In the genomic region with DNA sequence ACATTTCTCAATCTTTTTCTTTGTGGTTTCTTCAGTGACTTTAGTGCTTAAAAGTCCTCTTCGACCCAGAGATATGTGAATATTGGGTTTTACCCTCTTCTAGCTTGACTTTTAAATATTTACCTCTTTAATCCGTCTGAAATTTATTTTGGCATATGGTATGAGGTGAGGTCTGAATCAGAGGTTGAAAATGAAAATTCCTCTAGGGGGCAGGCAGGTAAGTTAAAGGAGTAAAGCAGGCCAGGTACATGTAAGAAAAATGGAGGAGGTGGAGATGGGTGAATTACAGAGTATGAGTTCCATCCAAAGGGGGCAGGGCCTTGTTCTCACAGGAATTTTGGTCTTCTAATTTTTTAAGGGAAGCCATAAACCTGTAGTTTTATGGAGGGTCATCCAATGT, we compare ENCODE assay signal across 19 cellular contexts.
DNase-seq lines count a peak whose midpoint lies in the region; ATAC-seq and TF ChIP-seq lines count a peak whose summit lies in the region.
"Had no signal": no experiment of that assay in that cellular context is flagged by ENCODE, and none has a peak within 500 bp of the region (broad histone marks: within the 10 kb centered on the region; RNA-seq: fewer than 3 reads in every experiment).

No MANE protein-coding gene starts in this region.

- H3K36me3 ChIP-seq in GM23338 (ENCODE audit: insufficient read depth) (no peaks in the 10 kb centered on the region), adrenal gland (replicated peaks in 1 of 2) (no peaks in the 10 kb centered on the region)

- no peaks in the 10 kb centered on the region for H3K4me1 ChIP-seq in GM23338 (ENCODE audit: insufficient read depth)
- no peaks in the 10 kb centered on the region for H3K4me1 ChIP-seq in adrenal gland (replicated peaks in 1 of 2)

- H3K4me1 Mint-ChIP-seq in GM23338 = peaks cover 6% of the 10 kb centered on the region; the same call in 1 of the 3 replicates
- peaks cover 2% of the 10 kb centered on the region for H3K4me1 Mint-ChIP-seq in glutamatergic neuron (ENCODE audit: low read depth, unreplicated experiment)
- no peaks in the 10 kb centered on the region for H3K4me1 Mint-ChIP-seq in activated CD4-positive, alpha-beta T cell treated with anti-CD3 and anti-CD28 coated beads, Interleukin-2, amount 10 ng/mL, durations not matched to agents 7 days and 5 days
- H3K4me1 Mint-ChIP-seq: naive B cell had no signal

- H3K27me3 ChIP-seq in GM23338 (ENCODE audit: insufficient read depth) (no peaks in the 10 kb centered on the region), adrenal gland (no peaks in the 10 kb centered on the region)

- H3K27ac ChIP-seq in 22Rv1 = no peak overlapping the region
- no peak overlapping the region for H3K27ac ChIP-seq in GM23338 (ENCODE audit: low read depth)
- no peak overlapping the region for H3K27ac ChIP-seq in adrenal gland

- H2AFZ ChIP-seq in GM23338 = no peak overlapping the region

- H3K4me3 Mint-ChIP-seq in GM23338 (no peak overlapping the region), glutamatergic neuron (ENCODE audit: unreplicated experiment) (no peak overlapping the region)
- H3K4me3 Mint-ChIP-seq in activated CD4-positive, alpha-beta T cell treated with anti-CD3 and anti-CD28 coated beads, Interleukin-2, amount 10 ng/mL, durations not matched to agents 7 days and 5 days = no peak overlapping the region
- H3K4me3 Mint-ChIP-seq: activated naive CD8-positive, alpha-beta T cell; activated T-cell treated with anti-CD3 and anti-CD28 coated beads, Interleukin-2, amount 50 U/mL, for 4 hours; naive B cell had no signal

- POLR2A ChIA-PET in activated CD4-positive, alpha-beta T cell treated with anti-CD3 and anti-CD28 coated beads, Interleukin-2, amount 10 ng/mL, durations not matched to agents 7 days and 5 days (lab: Charles Lee) = no interaction called here

- H3K9me3 Mint-ChIP-seq in GM23338 (no peaks in the 10 kb centered on the region), glutamatergic neuron (ENCODE audit: unreplicated experiment) (peaks cover 3% of the 10 kb centered on the region)
- no peaks in the 10 kb centered on the region for H3K9me3 Mint-ChIP-seq in activated CD4-positive, alpha-beta T cell treated with anti-CD3 and anti-CD28 coated beads, Interleukin-2, amount 10 ng/mL, durations not matched to agents 7 days and 5 days
- H3K9me3 Mint-ChIP-seq: activated T-cell treated with anti-CD3 and anti-CD28 coated beads, Interleukin-2, amount 50 U/mL, for 4 hours had no signal

- intact Hi-C loops in adrenal gland (cut with DNase I) = no loop called here

- DNase-seq in GM23338 (ENCODE audit: low spot score) (peak; percentile 78), NCI-H510A treated with DMSO at 0.1 percent for 48 hours (lab: John Stamatoyannopoulos, UW) (peak; percentile 39), glutamatergic neuron (no peak), adrenal gland (no peak), HCEC 1CT (no peak), RKO (ENCODE audit: low spot score) (no peak)
- DNase-seq in activated CD4-positive, alpha-beta T cell treated with anti-CD3 and anti-CD28 coated beads, Interleukin-2, amount 10 ng/mL, durations not matched to agents 7 days and 5 days = no peak
- DNase-seq: activated CD4-positive, alpha-beta T cell treated with anti-CD3 and anti-CD28 coated beads, Interleukin-2, amount 50 U/mL, for 4 hours; activated T-cell treated with anti-CD3 and anti-CD28 coated beads, Interleukin-2, amount 50 U/mL, for 4 hours; effector CD4-positive, alpha-beta T cell; GF-D8; KBM-7; naive B cell; NCI-H1694; stimulated activated CD4-positive, alpha-beta T cell treated with anti-CD3 and anti-CD28 coated beads, Interleukin-12 subunit alpha, Interleukin-12 subunit beta, amount 100 ng/mL, for 4 hours; stimulated activated naive CD4-positive, alpha-beta T cell treated with Interleukin-2 at 50 U/mL for 16 hours; T-helper 9 cell had no signal

- no peaks in the 10 kb centered on the region for H3K9me3 ChIP-seq in adrenal gland (replicated peaks in 1 of 3)

- H3K4me3 ChIP-seq in GM23338 (no peak overlapping the region), adrenal gland (no peak overlapping the region)

- CTCF ChIA-PET in activated CD4-positive, alpha-beta T cell treated with anti-CD3 and anti-CD28 coated beads, Interleukin-2, amount 10 ng/mL, durations not matched to agents 7 days and 5 days (lab: Charles Lee) = no interaction called here

- H3K9me2 ChIP-seq in GM23338 (ENCODE audit: insufficient read depth) = no peaks in the 10 kb centered on the region

- no peak for TF ChIP-seq POLR2A in adrenal gland (IDR thresholded peaks at IDR 0.05)

- 74 to 87% (median 84%) methylated on average over 2 of the region's 2 CpGs for WGBS in adrenal gland, 4 donors

- TF ChIP-seq CTCF in 22Rv1 (IDR thresholded peaks at IDR 0.05) (peak; percentile 56), GM23338 (conservative IDR thresholded peaks at IDR 0.05; ENCODE audit: low read depth in 2 of 2) (peak; percentile 66 to 74), glutamatergic neuron (IDR thresholded peaks at IDR 0.05; ENCODE audit: partially characterized antibody, unreplicated experiment) (peak; percentile 12), adrenal gland (IDR thresholded peaks at IDR 0.05) (no peak)

- H3F3A ChIP-seq in GM23338 (replicated peaks; ENCODE audit: low read depth) = no peaks in the 10 kb centered on the region

- no peak overlapping the region for H3K4me2 ChIP-seq in GM23338

- H4K20me1 ChIP-seq in GM23338 (replicated peaks; ENCODE audit: insufficient read depth) = no peaks in the 10 kb centered on the region

- ATAC-seq in GM23338 = peak; percentile 92
- ATAC-seq: activated T-cell treated with anti-CD3 and anti-CD28 coated beads, Interleukin-2, amount 50 U/mL, for 4 hours had no signal

- H3K27ac Mint-ChIP-seq in GM23338 (no peak overlapping the region), glutamatergic neuron (ENCODE audit: unreplicated experiment) (no peak overlapping the region)
- no peak overlapping the region for H3K27ac Mint-ChIP-seq in activated CD4-positive, alpha-beta T cell treated with anti-CD3 and anti-CD28 coated beads, Interleukin-2, amount 10 ng/mL, durations not matched to agents 7 days and 5 days
- H3K27ac Mint-ChIP-seq: activated naive CD8-positive, alpha-beta T cell; naive B cell had no signal

- H3K27me3 Mint-ChIP-seq in GM23338 (ENCODE audit: insufficient read depth, low read depth, poor library complexity) = peaks cover 1% of the 10 kb centered on the region
- H3K27me3 Mint-ChIP-seq in glutamatergic neuron (ENCODE audit: unreplicated experiment) = peaks cover 4% of the 10 kb centered on the region
- peaks cover 7% of the 10 kb centered on the region for H3K27me3 Mint-ChIP-seq in activated CD4-positive, alpha-beta T cell treated with anti-CD3 and anti-CD28 coated beads, Interleukin-2, amount 10 ng/mL, durations not matched to agents 7 days and 5 days

- no peaks in the 10 kb centered on the region for H3K36me3 Mint-ChIP-seq in GM23338 (ENCODE audit: low read depth)
- no peaks in the 10 kb centered on the region for H3K36me3 Mint-ChIP-seq in glutamatergic neuron (ENCODE audit: unreplicated experiment)
- no peaks in the 10 kb centered on the region for H3K36me3 Mint-ChIP-seq in activated CD4-positive, alpha-beta T cell treated with anti-CD3 and anti-CD28 coated beads, Interleukin-2, amount 10 ng/mL, durations not matched to agents 7 days and 5 days (ENCODE audit: low read depth)
- H3K36me3 Mint-ChIP-seq: activated naive CD8-positive, alpha-beta T cell; naive B cell had no signal

- no peaks in the 10 kb centered on the region for H3K79me2 ChIP-seq in GM23338 (replicated peaks; ENCODE audit: insufficient read depth)

TF ChIP-seq in GM23338, 12 proteins besides CTCF, POLR2A, EP300 and RAD21:
- TF ChIP-seq EZH2phosphoT487 (IDR thresholded peaks at IDR 0.05; ENCODE audit: unreplicated experiment) = no peak
- TF ChIP-seq, protein P1, sequence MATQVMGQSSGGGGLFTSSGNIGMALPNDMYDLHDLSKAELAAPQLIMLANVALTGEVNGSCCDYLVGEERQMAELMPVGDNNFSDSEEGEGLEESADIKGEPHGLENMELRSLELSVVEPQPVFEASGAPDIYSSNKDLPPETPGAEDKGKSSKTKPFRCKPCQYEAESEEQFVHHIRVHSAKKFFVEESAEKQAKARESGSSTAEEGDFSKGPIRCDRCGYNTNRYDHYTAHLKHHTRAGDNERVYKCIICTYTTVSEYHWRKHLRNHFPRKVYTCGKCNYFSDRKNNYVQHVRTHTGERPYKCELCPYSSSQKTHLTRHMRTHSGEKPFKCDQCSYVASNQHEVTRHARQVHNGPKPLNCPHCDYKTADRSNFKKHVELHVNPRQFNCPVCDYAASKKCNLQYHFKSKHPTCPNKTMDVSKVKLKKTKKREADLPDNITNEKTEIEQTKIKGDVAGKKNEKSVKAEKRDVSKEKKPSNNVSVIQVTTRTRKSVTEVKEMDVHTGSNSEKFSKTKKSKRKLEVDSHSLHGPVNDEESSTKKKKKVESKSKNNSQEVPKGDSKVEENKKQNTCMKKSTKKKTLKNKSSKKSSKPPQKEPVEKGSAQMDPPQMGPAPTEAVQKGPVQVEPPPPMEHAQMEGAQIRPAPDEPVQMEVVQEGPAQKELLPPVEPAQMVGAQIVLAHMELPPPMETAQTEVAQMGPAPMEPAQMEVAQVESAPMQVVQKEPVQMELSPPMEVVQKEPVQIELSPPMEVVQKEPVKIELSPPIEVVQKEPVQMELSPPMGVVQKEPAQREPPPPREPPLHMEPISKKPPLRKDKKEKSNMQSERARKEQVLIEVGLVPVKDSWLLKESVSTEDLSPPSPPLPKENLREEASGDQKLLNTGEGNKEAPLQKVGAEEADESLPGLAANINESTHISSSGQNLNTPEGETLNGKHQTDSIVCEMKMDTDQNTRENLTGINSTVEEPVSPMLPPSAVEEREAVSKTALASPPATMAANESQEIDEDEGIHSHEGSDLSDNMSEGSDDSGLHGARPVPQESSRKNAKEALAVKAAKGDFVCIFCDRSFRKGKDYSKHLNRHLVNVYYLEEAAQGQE (IDR thresholded peaks at IDR 0.05; ENCODE audit: unreplicated experiment) = no peak
TF ChIP-seq in GM23338: peak in this region for 0.

Comparison
In these comparisons a context has a peak if more than half of its experiments do, and no peak if none do; other contexts are left out.
1. CTCF ChIP-seq: peak in 22Rv1 (single experiment), GM23338 (2 of 2) and glutamatergic neuron (single experiment); none in adrenal gland (0 of 6).
2. DNase-seq: peak in GM23338 (single experiment) and NCI-H510A treated with DMSO at 0.1 percent for 48 hours (single experiment); none in glutamatergic neuron (single experiment), adrenal gland (0 of 7), HCEC 1CT (single experiment), RKO (single experiment) and activated CD4-positive, alpha-beta T cell treated with anti-CD3 and anti-CD28 coated beads, Interleukin-2, amount 10 ng/mL, durations not matched to agents 7 days and 5 days (single experiment).